8 cellular contexts compared by ENCODE assay signal in genomic region chr10:132536241-132536963, GRCh38. TPM values are rescaled to one million over a fixed set of nuclear protein-coding genes. Genes with fewer than 3 reads are reported as not detected.
DNase-seq lines count a peak whose midpoint lies in the region; ATAC-seq and TF ChIP-seq lines count a peak whose summit lies in the region.

No MANE protein-coding gene starts in this region.

- WGBS in lower leg skin, 2 donors = 24 to 37% methylated on average over 22 to 26 of the region's 30 CpGs
- 39% methylated on average over 30 of the region's 30 CpGs for WGBS in thymus

- intact Hi-C loops in lower leg skin (cut with DNase I; ENCODE audit: low total_unique reads) = no loop called here

- no peaks in the 10 kb centered on the region for H3K36me3 ChIP-seq in thymus (ENCODE audit: control insufficient read depth, insufficient read depth)

- DNase-seq in activated gamma-delta T cell treated with Interleukin-2 at 50 U/mL for 16 hours (peak; percentile 14), activated gamma-delta T cell (lab: John Stamatoyannopoulos, UW) (no peak), LoVo (ENCODE audit: low spot score) (peak; percentile 49), cardiac fibroblast (ENCODE audit: low read depth in 2 of 2) (no peak), lower leg skin (ENCODE audit: low spot score in 2 of 2) (no peak), dermis blood vessel endothelial cell (no peak)

- no peak overlapping the region for H3K27ac ChIP-seq in thymus (ENCODE audit: low read depth)

- TF ChIP-seq CTCF in cardiac fibroblast (IDR thresholded peaks at IDR 0.05; ENCODE audit: low read depth, low read length) (no peak), lower leg skin (IDR thresholded peaks at IDR 0.05) (no peak)

- H3K27me3 ChIP-seq in thymus (ENCODE audit: control insufficient read depth, insufficient read depth) = no peaks in the 10 kb centered on the region

- no peaks in the 10 kb centered on the region for H3K9me3 ChIP-seq in thymus (ENCODE audit: control insufficient read depth)

- peaks cover 33% of the 10 kb centered on the region for H3K4me1 ChIP-seq in thymus (ENCODE audit: control insufficient read depth, insufficient read depth, low read length)

- no peak for ATAC-seq in GM19324 (IDR thresholded peaks at IDR 0.05; ENCODE audit: low FRiP score, unreplicated experiment)

- no peak for TF ChIP-seq POLR2A in lower leg skin (IDR thresholded peaks at IDR 0.05)

- H3K4me3 ChIP-seq in cardiac fibroblast (replicated peaks in 1 of 2; ENCODE audit: low read depth in 2 of 2, low read length in 2 of 2) = peak overlapping the region; percentile 40 to 67
- peak overlapping the region; percentile 55 for H3K4me3 ChIP-seq in lower leg skin (ENCODE audit: low read depth, poor library complexity, severe bottlenecking)
- peak overlapping the region; percentile 81 for H3K4me3 ChIP-seq in thymus (ENCODE audit: low read length)

RNA-seq across cellular contexts. Expression of gene INPP5A, which starts 1.2 kb away (rescaled TPM):
- total RNA-seq in lower leg skin (10 to 100 TPM; 31.2 to 51.8 (median 41.5) TPM), dermis blood vessel endothelial cell (24.1 and 32.8 TPM in 2 replicates)
- 14.6 TPM for polyA plus RNA-seq in thymus

Comparison
In these comparisons a context has a peak if more than half of its experiments do, and no peak if none do; other contexts are left out.
1. DNase-seq: peak in activated gamma-delta T cell treated with Interleukin-2 at 50 U/mL for 16 hours (single experiment) and LoVo (single experiment); none in activated gamma-delta T cell (single experiment), cardiac fibroblast (0 of 2), lower leg skin (0 of 2) and dermis blood vessel endothelial cell (single experiment).
2. Peak in every context shown above with its lines, with median percentiles within 50 percentile points of each other: H3K4me3 ChIP-seq.